Comparison of ENCODE assay signal across 8 cellular contexts in the genomic region with DNA sequence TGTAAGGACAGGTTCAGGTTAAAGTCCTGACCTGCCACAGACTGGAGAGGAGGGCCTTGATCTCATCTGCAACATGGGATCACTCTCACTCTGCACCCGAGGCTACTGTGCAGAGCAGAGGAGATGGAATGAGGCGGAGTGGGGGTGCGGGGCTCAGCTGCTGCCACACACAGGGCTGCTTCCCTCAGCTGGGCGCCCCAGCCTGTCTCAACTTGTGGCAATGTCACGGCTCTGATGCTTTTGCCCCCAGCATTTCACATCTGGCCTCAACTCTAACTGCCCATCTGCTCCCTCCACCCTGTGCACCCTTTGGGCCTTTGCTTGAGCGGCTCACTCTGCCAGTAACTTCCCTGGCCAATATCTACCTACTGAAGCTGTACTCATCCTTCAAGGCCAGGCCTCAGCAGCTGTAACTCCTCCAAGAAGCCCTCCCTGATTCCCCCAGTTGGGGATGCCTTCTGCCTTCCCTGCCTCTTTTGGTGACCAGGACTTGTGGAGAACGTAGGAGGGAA.
DNase-seq lines count a peak whose midpoint lies in the region; ATAC-seq and TF ChIP-seq lines count a peak whose summit lies in the region.

No MANE protein-coding gene starts in this region.

- no peak overlapping the region for H4K91ac ChIP-seq in H9 (ENCODE audit: insufficient read length, low read depth, low read length)

- H3K4me3 ChIP-seq in skin epidermis = no peak overlapping the region

- H3K27ac ChIP-seq in H9 (ENCODE audit: insufficient read length, low read depth, low read length) = no peak overlapping the region
- H3K27ac ChIP-seq in foreskin keratinocyte = peak overlapping the region; percentile 53
- H3K27ac ChIP-seq in skin epidermis = peak overlapping the region; percentile 34 to 95 (median 86)

- H2AFZ ChIP-seq in H9 (ENCODE audit: low read length) = no peak overlapping the region

- no peak overlapping the region for H2BK5ac ChIP-seq in H9 (ENCODE audit: insufficient read length, low read length)

- ATAC-seq in T-helper 17 cell (no peak), foreskin keratinocyte (peak; percentile 49), HG03159 (IDR thresholded peaks at IDR 0.05; ENCODE audit: unreplicated experiment) (no peak), HG02610 (IDR thresholded peaks at IDR 0.05; ENCODE audit: unreplicated experiment) (no peak), HG03196 (IDR thresholded peaks at IDR 0.05; ENCODE audit: unreplicated experiment) (no peak)

- H3K9me3 ChIP-seq in H9 (ENCODE audit: control insufficient read depth, low read depth, low read length) (no peaks in the 10 kb centered on the region), T-helper 17 cell (ENCODE audit: control insufficient read depth, low read length, poor library complexity, severe bottlenecking) (no peaks in the 10 kb centered on the region)

- H3K4me1 ChIP-seq in H9 (ENCODE audit: insufficient read depth, low read length) (no peaks in the 10 kb centered on the region), foreskin keratinocyte (peaks cover 21% of the 10 kb centered on the region)

- H2BK120ac ChIP-seq in H9 (ENCODE audit: low read depth, low read length, poor library complexity, severe bottlenecking) = no peak overlapping the region

- H3K27me3 ChIP-seq in H9 (ENCODE audit: insufficient read depth, low read length) (no peaks in the 10 kb centered on the region), foreskin keratinocyte (no peaks in the 10 kb centered on the region)

- H3K4me3 Mint-ChIP-seq in H9 (no peak overlapping the region), T-helper 17 cell (peak overlapping the region; percentile 84)

- H3K9me3 Mint-ChIP-seq in H9 = no peaks in the 10 kb centered on the region

- peak overlapping the region in 2 of 3 experiments; percentile 53 to 85; a peak in 3 of 7 replicates for H3K27ac Mint-ChIP-seq in H9
- H3K27ac Mint-ChIP-seq in T-helper 17 cell = peak overlapping the region; percentile 98

- H2AK5ac ChIP-seq in H9 (ENCODE audit: insufficient read length, low read length) = no peak overlapping the region

- no peak overlapping the region for H4K5ac ChIP-seq in H9 (ENCODE audit: insufficient read length, low read depth, low read length)

- no peak overlapping the region for H2BK20ac ChIP-seq in H9 (ENCODE audit: low read depth, low read length, poor library complexity, severe bottlenecking)

- H3K79me1 ChIP-seq in H9 (ENCODE audit: insufficient read depth, low read depth, low read length, poor library complexity, severe bottlenecking) = no peaks in the 10 kb centered on the region

- H2BK15ac ChIP-seq in H9 (ENCODE audit: low read depth, low read length) = no peak overlapping the region

- no peak overlapping the region for H3K4me2 ChIP-seq in H9 (ENCODE audit: insufficient read depth, insufficient read length, low read length)

- H3K18ac ChIP-seq in H9 (ENCODE audit: insufficient read length, low read depth, low read length) = no peak overlapping the region

- H3K4me1 Mint-ChIP-seq in H9 = peaks cover 2 to 11% of the 10 kb centered on the region in 2 experiments; a peak in 2 of 4 replicates
- H3K4me1 Mint-ChIP-seq in T-helper 17 cell = peaks cover 54% of the 10 kb centered on the region

- H3K56ac ChIP-seq in H9 (ENCODE audit: insufficient read length, low read depth, low read length) = no peak overlapping the region

- H3K27me3 Mint-ChIP-seq in H9 (ENCODE audit: low read depth) (no peaks in the 10 kb centered on the region), T-helper 17 cell (no peaks in the 10 kb centered on the region)

- H3K36me3 Mint-ChIP-seq in H9 (ENCODE audit: insufficient read depth in 1 of 3, low read depth in 3 of 3) (peaks cover 43 to 94% (median 82%) of the 10 kb centered on the region in 3 experiments; a peak in 6 of 7 replicates), T-helper 17 cell (ENCODE audit: low read depth) (peaks cover 6% of the 10 kb centered on the region)

- TF ChIP-seq CTCF in H9 (conservative IDR thresholded peaks at IDR 0.05) = no peak
- TF ChIP-seq CTCF in foreskin keratinocyte (conservative IDR thresholded peaks at IDR 0.05) = no peak

- H3K23me2 ChIP-seq in H9 (ENCODE audit: insufficient read length, low read depth, low read length, poor library complexity, severe bottlenecking) = no peaks in the 10 kb centered on the region

- WGBS in H9 (ENCODE audit: extremely low coverage, insufficient read length, low lambda C conversion rate) = no CpG with 5 or more reads among the region's 7 CpGs

- no peak overlapping the region for H3K9ac ChIP-seq in H9 (ENCODE audit: extremely low read depth, insufficient read length, low read length)

- no peak overlapping the region for H3T11ph ChIP-seq in H9 (ENCODE audit: low read length)

- H3K79me2 ChIP-seq in H9 (ENCODE audit: insufficient read depth, low read length) = no peaks in the 10 kb centered on the region

- no peaks in the 10 kb centered on the region for H4K20me1 ChIP-seq in H9 (ENCODE audit: control insufficient read depth, insufficient read depth, insufficient read length)

- H2BK12ac ChIP-seq in H9 (ENCODE audit: insufficient read length, low read depth, low read length) = no peak overlapping the region

- no peak overlapping the region for H4K8ac ChIP-seq in H9 (replicated peaks; ENCODE audit: insufficient read length, low read depth, low read length)

- DNase-seq in H9 (no peak), T-helper 17 cell (no peak), foreskin keratinocyte (peak; percentile 54 to 87), NCI-H1930 (lab: John Stamatoyannopoulos, UW) (no peak)

- H3K4ac ChIP-seq in H9 (ENCODE audit: low read depth, low read length) = no peak overlapping the region

- H3K14ac ChIP-seq in H9 (ENCODE audit: insufficient read depth, low read length) = no peak overlapping the region; the same call in 1 of the 2 replicates

- no peak overlapping the region for H3K23ac ChIP-seq in H9 (ENCODE audit: insufficient read length, low read depth, low read length)

Comparison
In these comparisons a context has a peak if more than half of its experiments do, and no peak if none do; other contexts are left out.
1. DNase-seq: peak in foreskin keratinocyte (2 of 2); none in H9 (single experiment), T-helper 17 cell (0 of 3) and NCI-H1930 (0 of 2).